1 cellular context compared by ENCODE assay signal in the genomic region with DNA sequence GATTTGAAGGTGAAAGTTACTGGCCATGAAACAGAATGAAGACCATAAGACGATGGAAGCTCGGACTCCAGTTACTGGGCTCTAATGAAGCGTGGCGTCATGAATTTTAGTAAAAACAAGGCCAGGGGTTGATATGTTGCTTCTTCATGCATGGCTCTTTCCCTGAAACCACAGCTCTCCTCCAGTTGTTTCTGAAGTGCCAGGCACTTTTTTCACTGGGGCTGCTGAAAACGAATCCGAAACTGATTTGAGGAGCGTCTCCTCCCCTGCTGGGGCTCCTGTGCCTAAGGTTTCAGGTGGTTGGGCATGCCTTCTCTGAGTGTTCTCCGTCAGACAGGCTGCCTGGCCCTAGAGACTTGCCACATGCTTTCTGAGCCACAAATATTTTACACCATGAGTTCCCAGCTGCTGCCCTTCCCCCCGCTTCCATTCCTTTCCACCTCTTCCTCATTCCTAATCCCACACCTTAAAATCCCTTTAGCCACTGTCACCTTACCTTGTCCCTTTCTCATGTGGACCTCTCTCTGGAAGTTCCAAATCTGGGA.
A peak's percentile ranks its signal among the peaks of the same experiment; 100 is the strongest.
TF ChIP-seq lines count a peak whose summit lies in the region.

No MANE protein-coding gene starts in this region.

TF ChIP-seq in IMR-90, 13 proteins besides CTCF, POLR2A, EP300 and RAD21:
- TF ChIP-seq CHD1 (IDR thresholded peaks at IDR 0.05; ENCODE audit: low read depth, low read length) = no peak
- no peak for TF ChIP-seq BHLHE40 (IDR thresholded peaks at IDR 0.05; ENCODE audit: low read depth, low read length)
- no peak for TF ChIP-seq NFE2L2 (IDR thresholded peaks at IDR 0.05; ENCODE audit: low read depth, low read length)
- TF ChIP-seq, protein P1, sequence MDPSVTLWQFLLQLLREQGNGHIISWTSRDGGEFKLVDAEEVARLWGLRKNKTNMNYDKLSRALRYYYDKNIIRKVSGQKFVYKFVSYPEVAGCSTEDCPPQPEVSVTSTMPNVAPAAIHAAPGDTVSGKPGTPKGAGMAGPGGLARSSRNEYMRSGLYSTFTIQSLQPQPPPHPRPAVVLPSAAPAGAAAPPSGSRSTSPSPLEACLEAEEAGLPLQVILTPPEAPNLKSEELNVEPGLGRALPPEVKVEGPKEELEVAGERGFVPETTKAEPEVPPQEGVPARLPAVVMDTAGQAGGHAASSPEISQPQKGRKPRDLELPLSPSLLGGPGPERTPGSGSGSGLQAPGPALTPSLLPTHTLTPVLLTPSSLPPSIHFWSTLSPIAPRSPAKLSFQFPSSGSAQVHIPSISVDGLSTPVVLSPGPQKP (IDR thresholded peaks at IDR 0.05; ENCODE audit: borderline replicate concordance, low read depth, low read length) = no peak
- no peak for TF ChIP-seq RFX5 (IDR thresholded peaks at IDR 0.05; ENCODE audit: low read depth, low read length)
- TF ChIP-seq SMC3 (IDR thresholded peaks at IDR 0.05; ENCODE audit: low read depth, low read length) = no peak
- TF ChIP-seq CEBPB (IDR thresholded peaks at IDR 0.05; ENCODE audit: low read depth, low read length) = no peak
- TF ChIP-seq MAZ (IDR thresholded peaks at IDR 0.05; ENCODE audit: borderline replicate concordance, low read depth, low read length) = peak; percentile 24; the same call in 1 of the 2 replicates
- no peak for TF ChIP-seq RCOR1 (IDR thresholded peaks at IDR 0.05; ENCODE audit: insufficient replicate concordance, low read length)
- TF ChIP-seq MXI1 (IDR thresholded peaks at IDR 0.05; ENCODE audit: borderline replicate concordance, low read depth, low read length) = 0 out of 2 replicates have a peak, but pooled peaks have one; percentile 43
- TF ChIP-seq, protein P2, sequence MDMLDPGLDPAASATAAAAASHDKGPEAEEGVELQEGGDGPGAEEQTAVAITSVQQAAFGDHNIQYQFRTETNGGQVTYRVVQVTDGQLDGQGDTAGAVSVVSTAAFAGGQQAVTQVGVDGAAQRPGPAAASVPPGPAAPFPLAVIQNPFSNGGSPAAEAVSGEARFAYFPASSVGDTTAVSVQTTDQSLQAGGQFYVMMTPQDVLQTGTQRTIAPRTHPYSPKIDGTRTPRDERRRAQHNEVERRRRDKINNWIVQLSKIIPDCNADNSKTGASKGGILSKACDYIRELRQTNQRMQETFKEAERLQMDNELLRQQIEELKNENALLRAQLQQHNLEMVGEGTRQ (IDR thresholded peaks at IDR 0.05; ENCODE audit: low read depth, low read length) = no peak
- TF ChIP-seq FOS (IDR thresholded peaks at IDR 0.05; ENCODE audit: low read depth, low read length) = no peak
